34 cellular contexts compared by ENCODE assay signal in the genomic region with DNA sequence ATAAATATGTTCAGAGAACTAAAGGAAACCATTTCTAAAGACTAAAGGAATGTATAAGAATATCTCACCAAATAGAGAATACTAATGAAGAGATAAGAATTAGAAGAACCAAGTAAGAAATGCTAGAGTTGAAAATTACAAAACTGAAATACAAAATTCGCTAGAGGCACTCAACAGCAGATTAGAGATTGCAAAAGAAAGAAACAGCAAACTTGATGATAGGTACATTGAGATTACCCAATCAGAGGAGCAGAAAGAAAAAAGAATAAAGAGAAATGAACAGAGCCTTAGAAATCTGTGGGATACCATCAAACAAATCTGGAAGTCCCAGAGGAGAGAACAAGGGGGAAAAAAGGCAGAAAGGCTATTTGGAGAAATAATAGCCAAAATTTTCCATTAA. TPM values are rescaled to one million over a fixed set of nuclear protein-coding genes. Genes with fewer than 3 reads are reported as not detected.
DNase-seq lines count a peak whose midpoint lies in the region; ATAC-seq, FAIRE-seq and TF ChIP-seq lines count a peak whose summit lies in the region.
"Had no signal": no experiment of that assay in that cellular context is flagged by ENCODE, and none has a peak within 500 bp of the region (broad histone marks: within the 10 kb centered on the region; RNA-seq: fewer than 3 reads in every experiment).

No MANE protein-coding gene starts in this region.

- no TSS peak for BruUV-seq in Calu3 (replicated peaks; lab: Mats Ljungman, UMichigan)
- no TSS peak for BruUV-seq in K562 (replicated peaks; lab: Mats Ljungman, UMichigan)

- H3K79me2 ChIP-seq in K562 (ENCODE audit: control insufficient read depth, insufficient read depth, low read length), result 0 out of 3 replicates have a peak, but pooled peaks cover 5% of the 10 kb centered on the region

- no peak overlapping the region for H3K4me3 Mint-ChIP-seq in Calu3 (ENCODE audit: low read depth, unreplicated experiment)
- H3K4me3 Mint-ChIP-seq in endodermal cell, result no peak overlapping the region
- H3K4me3 Mint-ChIP-seq: B cell; CD4-positive, alpha-beta T cell; CD4-positive, CD25-positive, alpha-beta regulatory T cell; CD8-positive, alpha-beta memory T cell; CD8-positive, alpha-beta T cell had no signal

- H3K4me2 ChIP-seq in K562 (ENCODE audit: insufficient read depth, low read length), result no peak overlapping the region
- H3K4me2 ChIP-seq: A549; BLaER1; BLaER1 treated with 17β-estradiol and CSF1 and Interleukin-3, amounts not matched to agents 10 nM and 100 nM had no signal

- ATAC-seq in K562 (no peak), HG02885 (IDR thresholded peaks at IDR 0.05; ENCODE audit: poor library complexity, unreplicated experiment) (no peak)
- ATAC-seq: A549; CD8-positive, alpha-beta T cell had no signal

- H3K9me1 ChIP-seq in K562 (ENCODE audit: control insufficient read depth, insufficient read depth, low read length), result no peaks in the 10 kb centered on the region

- TF ChIP-seq EP300 in K562 (IDR thresholded peaks at IDR 0.05; ENCODE audit: low read length), result no peak

- in situ Hi-C loops in K562 (cut with MboI), result no loop called here

- FAIRE-seq in K562 (lab: Jason Lieb, UNC), result no peak
- FAIRE-seq: A204.1, A549, D721Med had no signal

- H3K9me3 ChIP-seq in K562 (replicated peaks; ENCODE audit: control insufficient read depth, insufficient read depth, low read depth, low read length), result peaks cover 14% of the 10 kb centered on the region
- peaks cover 82% of the 10 kb centered on the region for H3K9me3 ChIP-seq in endodermal cell (ENCODE audit: control insufficient read depth, low read length)
- H3K9me3 ChIP-seq: BE2C had no signal

- H3K36me3 Mint-ChIP-seq in Calu3 (ENCODE audit: insufficient read depth, unreplicated experiment), result no peaks in the 10 kb centered on the region
- peaks cover 11% of the 10 kb centered on the region for H3K36me3 Mint-ChIP-seq in endodermal cell (ENCODE audit: low read depth)
- H3K36me3 Mint-ChIP-seq: CD14-positive monocyte; CD8-positive, alpha-beta T cell had no signal

- H3K9ac ChIP-seq in K562 (ENCODE audit: insufficient read depth in 1 of 2, low read depth in 2 of 2, low read length in 2 of 2) (no peak overlapping the region), endodermal cell (ENCODE audit: extremely low read depth, low read length, poor library complexity, severe bottlenecking) (no peak overlapping the region)
- H3K9ac ChIP-seq: BLaER1; BLaER1 treated with 17β-estradiol and CSF1 and Interleukin-3, amounts not matched to agents 10 nM and 100 nM had no signal

- POLR2A ChIA-PET in K562 (lab: Yijun Ruan, JAX), result no interaction called here

- H3K36me3 ChIP-seq in K562 (ENCODE audit: control insufficient read depth, insufficient read depth, low read length), result no peaks in the 10 kb centered on the region; the same call in 2 of the 3 replicates
- no peaks in the 10 kb centered on the region for H3K36me3 ChIP-seq in endodermal cell (ENCODE audit: control insufficient read depth, insufficient read depth, low read length)
- H3K36me3 ChIP-seq: BE2C; BLaER1; BLaER1 treated with 17β-estradiol and CSF1 and Interleukin-3, amounts not matched to agents 10 nM and 100 nM had no signal

- H3K27me3 ChIP-seq in K562 (ENCODE audit: control insufficient read depth in 2 of 2, insufficient read depth in 2 of 2, low read length in 2 of 2) (no peaks in the 10 kb centered on the region), endodermal cell (ENCODE audit: control insufficient read depth, insufficient read depth, low read length, poor library complexity, severe bottlenecking) (no peaks in the 10 kb centered on the region)
- H3K27me3 ChIP-seq: BE2C; BLaER1; BLaER1 treated with 17β-estradiol and CSF1 and Interleukin-3, amounts not matched to agents 10 nM and 100 nM had no signal

- H2AFZ ChIP-seq in K562 (ENCODE audit: low read depth, low read length), result no peak overlapping the region

- H3K4me1 ChIP-seq in K562 (replicated peaks in 1 of 2; ENCODE audit: control insufficient read depth in 2 of 2, insufficient read depth in 2 of 2, low read length in 2 of 2) (peaks cover 0 to 2% of the 10 kb centered on the region in 2 experiments; a peak in 3 of 5 replicates), endodermal cell (ENCODE audit: control insufficient read depth, insufficient read depth, low read length) (no peaks in the 10 kb centered on the region)
- H3K4me1 ChIP-seq: A549, BE2C had no signal

- H3K27ac Mint-ChIP-seq in Calu3 (ENCODE audit: unreplicated experiment) (peak overlapping the region; percentile 19), endodermal cell (no peak overlapping the region)
- H3K27ac Mint-ChIP-seq: B cell; CD14-positive monocyte; CD4-positive, alpha-beta memory T cell; CD4-positive, alpha-beta T cell; CD4-positive, CD25-positive, alpha-beta regulatory T cell; CD8-positive, alpha-beta memory T cell; CD8-positive, alpha-beta T cell had no signal

- 0% methylated on average over 1 of the region's 1 CpG for WGBS in K562 (ENCODE audit: insufficient coverage, low coverage, missing lambda C conversion rate)
- 86 to 90% methylated on average over 1 of the region's 1 CpG for WGBS in endodermal cell (ENCODE audit: insufficient coverage in 1 of 2, insufficient read length in 1 of 2), 2 experiments

- H3K9me3 Mint-ChIP-seq in Calu3 (ENCODE audit: low read depth, unreplicated experiment) (peaks cover 7% of the 10 kb centered on the region), endodermal cell (peaks cover 65% of the 10 kb centered on the region)

- intact Hi-C loops in Calu3 (cut with micrococcal nuclease; ENCODE audit: unreplicated experiment) (no loop called here), K562 (cut with micrococcal nuclease) (no loop called here)

- H3K4me3 ChIP-seq in K562, result no peak overlapping the region
- H3K4me3 ChIP-seq in endodermal cell (ENCODE audit: low read length), result peak overlapping the region; percentile 30
- H3K4me3 ChIP-seq: A549; BLaER1; BLaER1 treated with 17β-estradiol and CSF1 and Interleukin-3, amounts not matched to agents 10 nM and 100 nM had no signal

- no peaks in the 10 kb centered on the region for H3K27me3 Mint-ChIP-seq in Calu3 (ENCODE audit: unreplicated experiment)
- no peaks in the 10 kb centered on the region for H3K27me3 Mint-ChIP-seq in endodermal cell (ENCODE audit: insufficient read depth)

- CTCF ChIA-PET in Calu3 (lab: Charles Lee), result no interaction called here
- CTCF ChIA-PET in K562 (lab: Yijun Ruan, JAX; ENCODE audit: low intra/inter-chr PET ratio), result no interaction called here

- DNase-seq in Calu3 (no peak), K562 (ENCODE audit: extremely low read depth in 1 of 4, low spot score in 3 of 4) (no peak), endodermal cell (no peak), HPDE6-E6E7 (ENCODE audit: extremely low spot score) (no peak), SHP77 treated with DMSO at 0.1 percent for 48 hours (lab: John Stamatoyannopoulos, UW) (no peak)
- DNase-seq: 8988T; ACHN; AML-193; BE2C; C1 segment of cervical spinal cord; Caco-2; CD4-positive, alpha-beta memory T cell; CD4-positive, alpha-beta T cell; CD4-positive, CD25-positive, alpha-beta regulatory T cell; CD8-positive, alpha-beta memory T cell; CD8-positive, alpha-beta T cell; COR-L47; DMS 273 treated with DMSO at 0.1 percent for 48 hours; DMS153; DMS53; DMS79; DMS79 treated with DMSO at 0.1 percent for 48 hours; DND-41; EL had no signal

- H4K20me1 ChIP-seq in K562 (replicated peaks; ENCODE audit: control insufficient read depth, insufficient read depth, low read length), result no peaks in the 10 kb centered on the region
- H4K20me1 ChIP-seq: BLaER1; BLaER1 treated with 17β-estradiol and CSF1 and Interleukin-3, amounts not matched to agents 10 nM and 100 nM had no signal

- TF ChIP-seq RAD21 in K562 (CRISPR knock-in tag; conservative IDR thresholded peaks at IDR 0.05 in 1 of 2, IDR thresholded peaks at IDR 0.05 in 1 of 2), result no peak

- H3K27ac ChIP-seq in K562 (ENCODE audit: extremely low read depth, low read depth, low read length) (no peak overlapping the region), endodermal cell (ENCODE audit: low read depth, low read length) (no peak overlapping the region)
- H3K27ac ChIP-seq: 22Rv1; A549; BLaER1; BLaER1 treated with 17β-estradiol and CSF1 and Interleukin-3, amounts not matched to agents 10 nM and 100 nM; C4-2B had no signal

- TF ChIP-seq CTCF in Calu3 (IDR thresholded peaks at IDR 0.05; ENCODE audit: unreplicated experiment) (no peak), K562 (IDR thresholded peaks at IDR 0.05 in 2 of 3, conservative IDR thresholded peaks at IDR 0.05 in 1 of 3; ENCODE audit: insufficient read depth in 2 of 3, low read depth in 1 of 3, low read length in 3 of 3) (no peak), endodermal cell (conservative IDR thresholded peaks at IDR 0.05) (no peak)

- no peak for TF ChIP-seq POLR2A in K562 (conservative IDR thresholded peaks at IDR 0.05)

- H3K4me1 Mint-ChIP-seq in Calu3 (ENCODE audit: low read depth, unreplicated experiment) (no peaks in the 10 kb centered on the region), endodermal cell (peaks cover 9% of the 10 kb centered on the region)
- H3K4me1 Mint-ChIP-seq: B cell; CD14-positive monocyte; CD4-positive, CD25-positive, alpha-beta regulatory T cell; CD8-positive, alpha-beta memory T cell had no signal

RNA-seq across cellular contexts. Expression of gene PDCD2, which starts 6.3 kb away (rescaled TPM):
- 34.5 and 36.6 TPM in 2 replicates for total RNA-seq in Calu3 (2022)
- total RNA-seq in K562 (2011; cell fraction: chromatin; rRNA removed; ENCODE audit: low replicate concordance), result 76.0 and 134 TPM in 2 replicates
- 54.9 and 57.7 TPM in 2 replicates for total RNA-seq in K562 (2011; cell fraction: nucleolus; rRNA removed)
- 97.5 and 142 TPM in 2 replicates for total RNA-seq in K562 (2011; cell fraction: nucleoplasm; rRNA removed)
- 343 and 377 TPM in 2 replicates for total RNA-seq in K562 (2014; rRNA removed)
- 339 and 365 TPM in 2 replicates for total RNA-seq in K562 (2014; rRNA removed; fragmentation: Illumina TruSeq; extraction: Trizol)
- 238 and 276 TPM in 2 replicates for total RNA-seq in K562 (2015; rRNA removed; fragmentation: Illumina TruSeq; extraction: Trizol)
- 276 and 291 TPM in 2 replicates for total RNA-seq in K562 (2021)
- 297 and 378 TPM in 2 replicates for polyA plus RNA-seq in K562 (2011; rRNA removed)
- polyA plus RNA-seq in K562 (2011; cell fraction: cytosol; rRNA removed), result 197 and 320 TPM in 2 replicates
- polyA plus RNA-seq in K562 (2011; cell fraction: nucleus; rRNA removed), result 192 and 207 TPM in 2 replicates
- polyA plus RNA-seq in K562 (2012), result 196 and 278 TPM in 2 replicates
- polyA plus RNA-seq in K562 (2014; fragmentation: Illumina TruSeq; extraction: Trizol), result 277 and 318 TPM in 2 replicates
- 100 to 1,000 TPM in 1 of 2 experiments, 10 to 100 TPM in 1; 67.3 to 105 TPM for polyA plus RNA-seq in K562 (2014; fragmentation: Nextera tagmentation; extraction: Ambion mirVana)
- 392 and 430 TPM in 2 replicates for polyA plus RNA-seq in K562 (2014; rRNA removed)
- 155 and 159 TPM in 2 replicates for polyA minus RNA-seq in K562 (2011; rRNA and poly(A)+ RNA removed)
- 70.4 and 109 TPM in 2 replicates for polyA minus RNA-seq in K562 (2011; cell fraction: cytosol; rRNA and poly(A)+ RNA removed)
- polyA minus RNA-seq in K562 (2011; cell fraction: nucleus; rRNA and poly(A)+ RNA removed), result 60.9 and 93.0 TPM in 2 replicates
- total RNA-seq in endodermal cell, result 10 to 100 TPM; 72.2 to 72.7 TPM
- 91.4 TPM for polyA plus RNA-seq in endodermal cell (2013, experiment 1 of 2)
- polyA plus RNA-seq in endodermal cell (2013, experiment 2 of 2), result 75.9 TPM

RNA-seq across cellular contexts. Expression of gene TBP, which starts 36.6 kb away (rescaled TPM):
- total RNA-seq in Calu3 (2022) (13.7 and 13.9 TPM in 2 replicates), K562 (2014; rRNA removed) (39.5 and 48.8 TPM in 2 replicates), K562 (2014; rRNA removed; fragmentation: Illumina TruSeq; extraction: Trizol) (28.9 and 29.4 TPM in 2 replicates), K562 (2015; rRNA removed; fragmentation: Illumina TruSeq; extraction: Trizol) (24.5 and 28.5 TPM in 2 replicates), K562 (2021) (31.7 and 36.0 TPM in 2 replicates), endodermal cell (10 to 100 TPM; 21.6 to 28.0 TPM)
- 37.1 and 48.4 TPM in 2 replicates for total RNA-seq in K562 (2011; cell fraction: chromatin; rRNA removed; ENCODE audit: low replicate concordance)
- total RNA-seq in K562 (2011; cell fraction: nucleolus; rRNA removed), result 19.2 and 21.6 TPM in 2 replicates
- 30.4 and 38.7 TPM in 2 replicates for total RNA-seq in K562 (2011; cell fraction: nucleoplasm; rRNA removed)
- polyA plus RNA-seq in K562 (2011; rRNA removed) (34.9 and 39.0 TPM in 2 replicates), K562 (2014; fragmentation: Illumina TruSeq; extraction: Trizol) (52.1 and 56.4 TPM in 2 replicates), K562 (2014; fragmentation: Nextera tagmentation; extraction: Ambion mirVana) (10 to 100 TPM; 61.3 to 86.1 TPM), K562 (2014; rRNA removed) (40.6 and 47.0 TPM in 2 replicates)
- polyA plus RNA-seq in K562 (2011; cell fraction: cytosol; rRNA removed), result 26.0 and 77.2 TPM in 2 replicates
- 46.7 and 53.4 TPM in 2 replicates for polyA plus RNA-seq in K562 (2011; cell fraction: nucleus; rRNA removed)
- polyA plus RNA-seq in K562 (2012), result 27.0 and 32.7 TPM in 2 replicates
- 27.2 and 31.3 TPM in 2 replicates for polyA minus RNA-seq in K562 (2011; rRNA and poly(A)+ RNA removed)
- 13.9 and 17.4 TPM in 2 replicates for polyA minus RNA-seq in K562 (2011; cell fraction: cytosol; rRNA and poly(A)+ RNA removed)
- 14.7 and 16.9 TPM in 2 replicates for polyA minus RNA-seq in K562 (2011; cell fraction: nucleus; rRNA and poly(A)+ RNA removed)
- 23.6 TPM for polyA plus RNA-seq in endodermal cell (2013, experiment 1 of 2)
- 18.7 TPM for polyA plus RNA-seq in endodermal cell (2013, experiment 2 of 2)

RNA-seq across cellular contexts. Expression of gene PSMB1, which starts 37.6 kb away (rescaled TPM):
- 151 and 156 TPM in 2 replicates for total RNA-seq in Calu3 (2022)
- total RNA-seq in K562 (2011; cell fraction: chromatin; rRNA removed; ENCODE audit: low replicate concordance), result 72.7 and 111 TPM in 2 replicates
- total RNA-seq in K562 (2011; cell fraction: nucleolus; rRNA removed), result 100 and 101 TPM in 2 replicates
- total RNA-seq in K562 (2011; cell fraction: nucleoplasm; rRNA removed), result 147 and 174 TPM in 2 replicates
- total RNA-seq in K562 (2014; rRNA removed), result 567 and 884 TPM in 2 replicates
- total RNA-seq in K562 (2014; rRNA removed; fragmentation: Illumina TruSeq; extraction: Trizol), result 716 and 737 TPM in 2 replicates
- total RNA-seq in K562 (2015; rRNA removed; fragmentation: Illumina TruSeq; extraction: Trizol), result 566 and 591 TPM in 2 replicates
- 431 and 447 TPM in 2 replicates for total RNA-seq in K562 (2021)
- polyA plus RNA-seq in K562 (2011; rRNA removed), result 857 and 1,105 TPM in 2 replicates
- polyA plus RNA-seq in K562 (2011; cell fraction: cytosol; rRNA removed), result 941 and 1,174 TPM in 2 replicates
- 261 and 404 TPM in 2 replicates for polyA plus RNA-seq in K562 (2011; cell fraction: nucleus; rRNA removed)
- polyA plus RNA-seq in K562 (2012), result 418 and 567 TPM in 2 replicates
- polyA plus RNA-seq in K562 (2014; fragmentation: Illumina TruSeq; extraction: Trizol), result 549 and 609 TPM in 2 replicates
- 1,000 to 10,000 TPM; 2,334 to 2,953 TPM for polyA plus RNA-seq in K562 (2014; fragmentation: Nextera tagmentation; extraction: Ambion mirVana)
- 1,180 and 1,187 TPM in 2 replicates for polyA plus RNA-seq in K562 (2014; rRNA removed)
- polyA minus RNA-seq in K562 (2011; rRNA and poly(A)+ RNA removed), result 647 and 767 TPM in 2 replicates
- polyA minus RNA-seq in K562 (2011; cell fraction: cytosol; rRNA and poly(A)+ RNA removed), result 227 and 288 TPM in 2 replicates
- polyA minus RNA-seq in K562 (2011; cell fraction: nucleus; rRNA and poly(A)+ RNA removed), result 41.3 and 70.0 TPM in 2 replicates
- 100 to 1,000 TPM; 239 to 243 TPM for total RNA-seq in endodermal cell
- 230 TPM for polyA plus RNA-seq in endodermal cell (2013, experiment 1 of 2)
- polyA plus RNA-seq in endodermal cell (2013, experiment 2 of 2), result 223 TPM
